28 cellular contexts compared by ENCODE assay signal in the genomic region with DNA sequence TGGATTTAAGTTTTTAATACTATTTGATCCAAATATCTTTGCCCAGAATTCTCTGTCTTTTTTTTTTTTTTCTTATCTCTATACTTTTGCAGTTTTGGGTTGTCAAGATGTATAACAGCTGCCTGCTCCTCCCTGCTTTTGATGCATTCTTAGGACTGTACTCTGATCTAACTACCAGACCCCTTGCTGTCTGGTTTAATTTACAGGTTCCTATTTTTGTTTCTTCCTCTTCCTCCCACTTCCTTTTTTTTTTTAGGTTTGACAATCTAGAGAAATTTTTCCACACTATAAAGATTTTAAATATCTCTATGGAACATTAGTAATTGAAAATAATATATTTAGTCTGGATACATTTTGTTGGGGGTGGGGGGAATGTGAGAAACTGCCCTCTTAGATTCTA. TPM values are rescaled to one million over a fixed set of nuclear protein-coding genes. Genes with fewer than 3 reads are reported as not detected.
DNase-seq lines count a peak whose midpoint lies in the region; ATAC-seq, FAIRE-seq and TF ChIP-seq lines count a peak whose summit lies in the region.
"Had no signal": no experiment of that assay in that cellular context is flagged by ENCODE, and none has a peak within 500 bp of the region (broad histone marks: within the 10 kb centered on the region; RNA-seq: fewer than 3 reads in every experiment).

No MANE protein-coding gene starts in this region.

- no TSS peak for BruUV-seq in K562 (replicated peaks; lab: Mats Ljungman, UMichigan)

- peaks cover 24% of the 10 kb centered on the region for H3K4me1 ChIP-seq in BLaER1
- no peaks in the 10 kb centered on the region for H3K4me1 ChIP-seq in CD8-positive, alpha-beta T cell (ENCODE audit: insufficient read depth, low read length)
- no peaks in the 10 kb centered on the region for H3K4me1 ChIP-seq in K562 (replicated peaks in 1 of 2; ENCODE audit: control insufficient read depth in 2 of 2, insufficient read depth in 2 of 2, low read length in 2 of 2)
- H3K4me1 ChIP-seq in ovary (ENCODE audit: insufficient read depth): no peaks in the 10 kb centered on the region
- H3K4me1 ChIP-seq: prostate gland had no signal

- H3K4me3 Mint-ChIP-seq in CD8-positive, alpha-beta T cell: no peak overlapping the region
- H3K4me3 Mint-ChIP-seq: activated B cell treated with CpG ODN at 0.5 μM for 24 hours; activated naive CD8-positive, alpha-beta T cell treated with anti-CD3 and anti-CD28 coated beads, Interleukin-2, amount 50 U/mL, for 24 hours; immature natural killer cell had no signal

- no peak for TF ChIP-seq CTCF in CD8-positive, alpha-beta T cell (IDR thresholded peaks at IDR 0.05)
- no peak for TF ChIP-seq CTCF in K562 (IDR thresholded peaks at IDR 0.05 in 2 of 3, conservative IDR thresholded peaks at IDR 0.05 in 1 of 3; ENCODE audit: insufficient read depth in 2 of 3, low read depth in 1 of 3, low read length in 3 of 3)
- no peak for TF ChIP-seq CTCF in ovary (IDR thresholded peaks at IDR 0.05)

- peaks cover 26% of the 10 kb centered on the region for H3K4me1 Mint-ChIP-seq in CD8-positive, alpha-beta T cell (ENCODE audit: low read depth)

- H3K27ac ChIP-seq in BLaER1 (no peak overlapping the region), K562 (ENCODE audit: extremely low read depth, low read depth, low read length) (no peak overlapping the region), ovary (no peak overlapping the region)
- no peak overlapping the region for H3K27ac ChIP-seq in CD8-positive, alpha-beta T cell (ENCODE audit: low read depth, low read length)
- H3K27ac ChIP-seq: C4-2B, prostate gland had no signal

- DNase-seq in CD8-positive, alpha-beta T cell: no peak
- DNase-seq in NOMO-1 treated with dmso at 0.1 percent for 144 hours (lab: John Stamatoyannopoulos, UW; ENCODE audit: unreplicated experiment) (peak; percentile 72), K562 (ENCODE audit: extremely low read depth in 1 of 4, low spot score in 3 of 4) (no peak), ovary (no peak), EL (no peak), HPDE6-E6E7 (ENCODE audit: extremely low spot score) (no peak)
- DNase-seq: activated B cell treated with CpG ODN at 0.5 μM for 24 hours; activated CD4-positive, alpha-beta T cell treated with anti-CD3 and anti-CD28 coated beads, Interleukin-2, amount 50 U/mL, for 4 hours; activated CD8-positive, alpha-beta memory T cell treated with anti-CD3 and anti-CD28 coated beads, Interleukin-2, amount 50 U/mL, for 48 hours; activated effector memory CD4-positive, alpha-beta T cell treated with anti-CD3 and anti-CD28 coated beads, Interleukin-2, amount 50 U/mL, for 16 hours; activated naive CD8-positive, alpha-beta T cell treated with anti-CD3 and anti-CD28 coated beads, Interleukin-2, amount 50 U/mL, for 24 hours; caudate nucleus; hypothalamus; immature natural killer cell; left colon; mesendoderm; NCI-H1105 treated with DMSO at 0.1 percent for 48 hours; NCI-H2029; NCI-H526 treated with DMSO at 0.1 percent for 48 hours; stimulated activated CD4-positive, alpha-beta T cell treated with anti-CD3 and anti-CD28 coated beads, Interleukin-4, amount 100 ng/mL, for 4 hours; stimulated activated naive B cell treated with anti-CD40 and anti-IgM and Interleukin-4, amounts not matched to agents 10 μg/mL and 1 μg/mL and 100 μg/mL, for 72 hours had no signal

- no peaks in the 10 kb centered on the region for H3K27me3 Mint-ChIP-seq in CD8-positive, alpha-beta T cell (ENCODE audit: low read depth)
- H3K27me3 Mint-ChIP-seq: activated B cell treated with CpG ODN at 0.5 μM for 24 hours; activated naive CD8-positive, alpha-beta T cell treated with anti-CD3 and anti-CD28 coated beads, Interleukin-2, amount 50 U/mL, for 24 hours; stimulated activated naive B cell treated with anti-CD40 and anti-IgM and Interleukin-4, amounts not matched to agents 10 μg/mL and 1 μg/mL and 100 μg/mL, for 72 hours had no signal

- H3K27me3 ChIP-seq in BLaER1 (no peaks in the 10 kb centered on the region), K562 (ENCODE audit: control insufficient read depth in 2 of 2, insufficient read depth in 2 of 2, low read length in 2 of 2) (no peaks in the 10 kb centered on the region), ovary (no peaks in the 10 kb centered on the region)
- no peaks in the 10 kb centered on the region for H3K27me3 ChIP-seq in CD8-positive, alpha-beta T cell (ENCODE audit: insufficient read depth, low read length)

- peaks cover 93% of the 10 kb centered on the region for H3K36me3 Mint-ChIP-seq in CD8-positive, alpha-beta T cell

- TF ChIP-seq RAD21 in K562 (CRISPR knock-in tag; conservative IDR thresholded peaks at IDR 0.05 in 1 of 2, IDR thresholded peaks at IDR 0.05 in 1 of 2): no peak

- H3K4me3 ChIP-seq in BLaER1: no peak overlapping the region
- H3K4me3 ChIP-seq in CD8-positive, alpha-beta T cell (ENCODE audit: low read depth, low read length): no peak overlapping the region
- H3K4me3 ChIP-seq in K562: no peak overlapping the region
- H3K4me3 ChIP-seq in ovary: no peak overlapping the region
- H3K4me3 ChIP-seq: prostate gland had no signal

- H3K9me1 ChIP-seq in K562 (ENCODE audit: control insufficient read depth, insufficient read depth, low read length): no peaks in the 10 kb centered on the region

- peak overlapping the region; percentile 23 for H3K27ac Mint-ChIP-seq in CD8-positive, alpha-beta T cell
- H3K27ac Mint-ChIP-seq: activated B cell treated with CpG ODN at 0.5 μM for 24 hours; activated naive CD8-positive, alpha-beta T cell treated with anti-CD3 and anti-CD28 coated beads, Interleukin-2, amount 50 U/mL, for 24 hours; stimulated activated naive B cell treated with anti-CD40 and anti-IgM and Interleukin-4, amounts not matched to agents 10 μg/mL and 1 μg/mL and 100 μg/mL, for 72 hours had no signal

- H3K9ac ChIP-seq in BLaER1: no peak overlapping the region
- no peak overlapping the region for H3K9ac ChIP-seq in K562 (ENCODE audit: insufficient read depth in 1 of 2, low read depth in 2 of 2, low read length in 2 of 2)

- POLR2A ChIA-PET in CD8-positive, alpha-beta T cell (lab: Charles Lee): interaction anchor here (1.2 to 1.6 kb wide), 3 partner anchors 11 to 47 kb away, joined by 3 to 7 read pairs (median 3); a partner anchor contains a TSS
- POLR2A ChIA-PET in K562 (lab: Yijun Ruan, JAX): interaction anchor here (0.6 kb wide), 1 partner anchor 105 kb away, joined by 3 read pairs; no protein-coding TSS in a partner anchor

- intact Hi-C loops in CD8-positive, alpha-beta T cell (cut with DNase I, micrococcal nuclease): no loop called here
- intact Hi-C loops in K562 (cut with micrococcal nuclease): no loop called here
- intact Hi-C loops in ovary (cut with DNase I): no loop called here

- no peak for FAIRE-seq in K562 (lab: Jason Lieb, UNC)
- FAIRE-seq: endothelial cell of umbilical vein, GM12892 had no signal

- in situ Hi-C loops in K562 (cut with MboI): no loop called here

- TF ChIP-seq POLR2A in K562 (conservative IDR thresholded peaks at IDR 0.05) (no peak), ovary (IDR thresholded peaks at IDR 0.05) (no peak)

- H4K20me1 ChIP-seq in BLaER1 (peaks cover 84% of the 10 kb centered on the region), K562 (replicated peaks; ENCODE audit: control insufficient read depth, insufficient read depth, low read length) (no peaks in the 10 kb centered on the region)

- H3K36me3 ChIP-seq in BLaER1 (peaks cover 97% of the 10 kb centered on the region), K562 (ENCODE audit: control insufficient read depth, insufficient read depth, low read length) (peaks cover 91% of the 10 kb centered on the region), ovary (no peaks in the 10 kb centered on the region)
- peaks cover 74% of the 10 kb centered on the region for H3K36me3 ChIP-seq in CD8-positive, alpha-beta T cell (ENCODE audit: insufficient read depth, low read length)

- no peak for ATAC-seq in CD8-positive, alpha-beta T cell
- ATAC-seq in K562: no peak
- ATAC-seq in HG03280 (IDR thresholded peaks at IDR 0.05; ENCODE audit: unreplicated experiment): no peak
- ATAC-seq: activated naive CD8-positive, alpha-beta T cell treated with anti-CD3 and anti-CD28 coated beads, Interleukin-2, amount 50 U/mL, for 24 hours; left colon; sciatic nerve; stimulated activated naive B cell treated with anti-CD40 and anti-IgM and Interleukin-4, amounts not matched to agents 10 μg/mL and 1 μg/mL and 100 μg/mL, for 72 hours had no signal

- H3K9me3 ChIP-seq in BLaER1: no peaks in the 10 kb centered on the region
- H3K9me3 ChIP-seq in CD8-positive, alpha-beta T cell (ENCODE audit: low read length): no peaks in the 10 kb centered on the region
- no peaks in the 10 kb centered on the region for H3K9me3 ChIP-seq in K562 (replicated peaks; ENCODE audit: control insufficient read depth, insufficient read depth, low read depth, low read length)
- H3K9me3 ChIP-seq in ovary: no peaks in the 10 kb centered on the region
- H3K9me3 ChIP-seq: prostate gland had no signal

- H2AFZ ChIP-seq in K562 (ENCODE audit: low read depth, low read length): no peak overlapping the region

- TF ChIP-seq EP300 in K562 (IDR thresholded peaks at IDR 0.05; ENCODE audit: low read length) (no peak), ovary (IDR thresholded peaks at IDR 0.05) (no peak)

- H3K4me2 ChIP-seq in BLaER1: peak overlapping the region; percentile 15; the same call in 1 of the 2 replicates
- no peak overlapping the region for H3K4me2 ChIP-seq in K562 (ENCODE audit: insufficient read depth, low read length)

- CTCF ChIA-PET in CD8-positive, alpha-beta T cell (lab: Charles Lee): no interaction called here
- CTCF ChIA-PET in K562 (lab: Yijun Ruan, JAX; ENCODE audit: low intra/inter-chr PET ratio): no interaction called here

- peaks cover 4% of the 10 kb centered on the region; the same call in 1 of the 3 replicates for H3K79me2 ChIP-seq in K562 (ENCODE audit: control insufficient read depth, insufficient read depth, low read length)

- no peaks in the 10 kb centered on the region for H3K9me3 Mint-ChIP-seq in CD8-positive, alpha-beta T cell
- H3K9me3 Mint-ChIP-seq: activated B cell treated with CpG ODN at 0.5 μM for 24 hours; activated naive CD8-positive, alpha-beta T cell treated with anti-CD3 and anti-CD28 coated beads, Interleukin-2, amount 50 U/mL, for 24 hours; immature natural killer cell; stimulated activated naive B cell treated with anti-CD40 and anti-IgM and Interleukin-4, amounts not matched to agents 10 μg/mL and 1 μg/mL and 100 μg/mL, for 72 hours had no signal

RNA-seq across cellular contexts. Expression of a gene that starts 12.5 kb away (rescaled TPM):
- total RNA-seq in CD8-positive, alpha-beta T cell: 10 to 100 TPM; 34.7 to 38.0 TPM
- 3.7 and 7.5 TPM in 2 replicates for total RNA-seq in K562 (2011; cell fraction: chromatin; rRNA removed; ENCODE audit: low replicate concordance)
- total RNA-seq in K562 (2011; cell fraction: nucleolus; rRNA removed): 5.0 and 5.7 TPM in 2 replicates
- total RNA-seq in K562 (2011; cell fraction: nucleoplasm; rRNA removed): 9.3 and 10.8 TPM in 2 replicates
- total RNA-seq in K562 (2014; rRNA removed) (69.2 and 75.2 TPM in 2 replicates), K562 (2014; rRNA removed; fragmentation: Illumina TruSeq; extraction: Trizol) (143 and 170 TPM in 2 replicates), K562 (2015; rRNA removed; fragmentation: Illumina TruSeq; extraction: Trizol) (117 and 127 TPM in 2 replicates), K562 (2021) (116 and 120 TPM in 2 replicates), ovary (10 to 100 TPM; 28.5 to 41.5 (median 31.6) TPM)
- polyA plus RNA-seq in K562 (2011; rRNA removed) (74.5 and 114 TPM in 2 replicates), K562 (2014; fragmentation: Illumina TruSeq; extraction: Trizol) (117 and 126 TPM in 2 replicates), K562 (2014; fragmentation: Nextera tagmentation; extraction: Ambion mirVana) (100 to 1,000 TPM; 506 to 647 TPM), K562 (2014; rRNA removed) (118 and 126 TPM in 2 replicates), ovary (10 to 100 TPM; 34.2 to 53.8 TPM)
- polyA plus RNA-seq in K562 (2011; cell fraction: cytosol; rRNA removed): 13.9 and 38.6 TPM in 2 replicates
- 11.1 and 18.2 TPM in 2 replicates for polyA plus RNA-seq in K562 (2011; cell fraction: nucleus; rRNA removed)
- polyA plus RNA-seq in K562 (2012): 122 and 246 TPM in 2 replicates
- 118 and 135 TPM in 2 replicates for polyA minus RNA-seq in K562 (2011; rRNA and poly(A)+ RNA removed)
- 27.0 and 34.8 TPM in 2 replicates for polyA minus RNA-seq in K562 (2011; cell fraction: cytosol; rRNA and poly(A)+ RNA removed)
- 5.5 and 15.0 TPM in 2 replicates for polyA minus RNA-seq in K562 (2011; cell fraction: nucleus; rRNA and poly(A)+ RNA removed)

RNA-seq across cellular contexts. Expression of a gene that starts 47.4 kb away (rescaled TPM):
- 1 to 10 TPM; 5.9 TPM for total RNA-seq in CD8-positive, alpha-beta T cell
- 0.97 and 2.0 TPM in 2 replicates for total RNA-seq in K562 (2011; cell fraction: chromatin; rRNA removed; ENCODE audit: low replicate concordance)
- total RNA-seq in K562 (2011; cell fraction: nucleolus; rRNA removed): 0.50 and 1.2 TPM in 2 replicates
- 1.5 and 2.1 TPM in 2 replicates for total RNA-seq in K562 (2011; cell fraction: nucleoplasm; rRNA removed)
- total RNA-seq in K562 (2014; rRNA removed) (0.54 and 0.61 TPM in 2 replicates), K562 (2014; rRNA removed; fragmentation: Illumina TruSeq; extraction: Trizol) (0.51 and 0.54 TPM in 2 replicates), K562 (2015; rRNA removed; fragmentation: Illumina TruSeq; extraction: Trizol) (0.38 and 0.43 TPM in 2 replicates), K562 (2021) (0.54 and 0.66 TPM in 2 replicates), ovary (10 to 100 TPM in 1 of 7 donors, 1 to 10 TPM in 6; 3.3 to 16.1 (median 6.8) TPM)
- polyA plus RNA-seq in K562 (2011; rRNA removed) (1.2 and 2.6 TPM in 2 replicates), K562 (2014; fragmentation: Illumina TruSeq; extraction: Trizol) (0.32 and 0.58 TPM in 2 replicates), K562 (2014; fragmentation: Nextera tagmentation; extraction: Ambion mirVana) (under 1 TPM; 0.14 to 0.20 TPM), K562 (2014; rRNA removed) (0.37 and 0.73 TPM in 2 replicates), ovary (10 to 100 TPM in 1 of 2 donors, 1 to 10 TPM in 1; 5.2 to 44.9 TPM)
- polyA plus RNA-seq in K562 (2011; cell fraction: cytosol; rRNA removed): 0.54 and 1.6 TPM in 2 replicates
- polyA plus RNA-seq in K562 (2011; cell fraction: nucleus; rRNA removed): 1.5 and 4.8 TPM in 2 replicates
- 0.66 and 1.3 TPM in 2 replicates for polyA plus RNA-seq in K562 (2012)
- 1.4 and 1.6 TPM in 2 replicates for polyA minus RNA-seq in K562 (2011; rRNA and poly(A)+ RNA removed)
- polyA minus RNA-seq in K562 (2011; cell fraction: cytosol; rRNA and poly(A)+ RNA removed): 0.86 TPM in 1 of 2 replicates, not detected in the other
- polyA minus RNA-seq in K562 (2011; cell fraction: nucleus; rRNA and poly(A)+ RNA removed): 0.54 and 2.3 TPM in 2 replicates
